In the genomic region with DNA sequence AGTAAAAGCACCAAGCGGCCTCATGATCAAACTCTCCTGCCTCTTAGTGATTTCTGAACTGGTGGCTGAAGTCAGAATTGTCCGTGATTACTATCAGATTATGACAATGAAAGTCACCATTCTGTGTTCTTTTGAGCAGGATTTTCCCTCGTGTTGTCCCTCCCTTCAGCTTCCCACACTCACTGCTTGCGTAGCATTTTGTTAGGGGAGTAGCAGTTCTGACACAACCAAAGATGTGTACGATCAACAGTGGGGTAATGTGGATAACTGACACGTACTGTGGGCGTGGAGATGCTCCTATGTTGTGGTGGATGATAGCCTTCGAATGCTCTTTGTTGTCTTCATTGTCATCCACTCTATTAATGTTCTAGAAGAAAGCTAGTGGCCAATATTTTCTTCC, we compare ENCODE assay signal across 20 cellular contexts.
DNase-seq lines count a peak whose midpoint lies in the region; ATAC-seq, FAIRE-seq and TF ChIP-seq lines count a peak whose summit lies in the region.
"Had no signal": no experiment of that assay in that cellular context is flagged by ENCODE, and none has a peak within 500 bp of the region (broad histone marks: within the 10 kb centered on the region; RNA-seq: fewer than 3 reads in every experiment).

No MANE protein-coding gene starts in this region.

- H3K27ac ChIP-seq in KOPT-K1 (ENCODE audit: low read depth, low read length, poor library complexity, severe bottlenecking), result peak overlapping the region; percentile 78
- no peak overlapping the region for H3K27ac ChIP-seq in neural progenitor cell
- peak overlapping the region in 1 of 2 donors; percentile 26 for H3K27ac ChIP-seq in small intestine (ENCODE audit: low read depth in 1 of 2, low read length in 1 of 2)
- H3K27ac ChIP-seq: A549; BLaER1 treated with 17β-estradiol and CSF1 and Interleukin-3, amounts not matched to agents 10 nM and 100 nM; brain microvascular endothelial cell; GM23248; HL-60 had no signal

- H3K36me3 ChIP-seq in KOPT-K1 (ENCODE audit: insufficient read depth, low read length) (no peaks in the 10 kb centered on the region), neural progenitor cell (no peaks in the 10 kb centered on the region), small intestine (ENCODE audit: control insufficient read depth in 2 of 2, insufficient read depth in 2 of 2, low read length in 2 of 2) (no peaks in the 10 kb centered on the region)
- H3K36me3 ChIP-seq: BLaER1 treated with 17β-estradiol and CSF1 and Interleukin-3, amounts not matched to agents 10 nM and 100 nM; brain microvascular endothelial cell had no signal

- H3K27me3 ChIP-seq in neural progenitor cell (no peaks in the 10 kb centered on the region), small intestine (ENCODE audit: control insufficient read depth in 2 of 2, insufficient read depth in 2 of 2, low read length in 2 of 2) (no peaks in the 10 kb centered on the region)
- H3K27me3 ChIP-seq: BLaER1 treated with 17β-estradiol and CSF1 and Interleukin-3, amounts not matched to agents 10 nM and 100 nM; brain microvascular endothelial cell had no signal

- no peak overlapping the region for H3K4me3 ChIP-seq in neural progenitor cell
- no peak overlapping the region for H3K4me3 ChIP-seq in small intestine (ENCODE audit: low read depth in 1 of 2, low read length in 2 of 2)
- H3K4me3 ChIP-seq: A549; BLaER1 treated with 17β-estradiol and CSF1 and Interleukin-3, amounts not matched to agents 10 nM and 100 nM; GM23248; skin epidermis had no signal

- H4K20me1 ChIP-seq in neural progenitor cell (ENCODE audit: low read depth), result no peaks in the 10 kb centered on the region

- TF ChIP-seq CTCF in neural progenitor cell (IDR thresholded peaks at IDR 0.05), result no peak

- H3K4me3 Mint-ChIP-seq in activated CD8-positive, alpha-beta memory T cell treated with anti-CD3 and anti-CD28 coated beads, Interleukin-2, amount 10 ng/mL, durations not matched to agents 7 days and 5 days, result peak overlapping the region; percentile 22
- no peak overlapping the region for H3K4me3 Mint-ChIP-seq in neural progenitor cell
- H3K4me3 Mint-ChIP-seq: stimulated activated naive B cell treated with anti-CD40 and anti-IgM and Interleukin-4, amounts not matched to agents 10 μg/mL and 1 μg/mL and 100 μg/mL, for 72 hours had no signal

- no peaks in the 10 kb centered on the region for H3F3A ChIP-seq in neural progenitor cell (ENCODE audit: low read depth)

- CTCF ChIA-PET in activated CD8-positive, alpha-beta memory T cell treated with anti-CD3 and anti-CD28 coated beads, Interleukin-2, amount 10 ng/mL, durations not matched to agents 7 days and 5 days (lab: Charles Lee), result interaction anchor here (1.2 to 2.3 kb wide), 5 partner anchors 26 to 187 kb away, joined by 3 to 12 read pairs (median 5); no protein-coding TSS in a partner anchor

- ATAC-seq in activated CD8-positive, alpha-beta memory T cell treated with anti-CD3 and anti-CD28 coated beads, Interleukin-2, amount 10 ng/mL, durations not matched to agents 7 days and 5 days, result no peak
- peak in 1 of 2 donors; percentile 15 for ATAC-seq in activated naive CD4-positive, alpha-beta T cell treated with anti-CD3 and anti-CD28 coated beads, Interleukin-2, amount 50 U/mL, for 72 hours
- no peak for ATAC-seq in GM21717 (IDR thresholded peaks at IDR 0.05; ENCODE audit: unreplicated experiment)
- ATAC-seq: A549; stimulated activated naive B cell treated with anti-CD40 and anti-IgM and Interleukin-4, amounts not matched to agents 10 μg/mL and 1 μg/mL and 100 μg/mL, for 72 hours had no signal

- peaks cover 95% of the 10 kb centered on the region for H3K4me1 Mint-ChIP-seq in activated CD8-positive, alpha-beta memory T cell treated with anti-CD3 and anti-CD28 coated beads, Interleukin-2, amount 10 ng/mL, durations not matched to agents 7 days and 5 days
- no peaks in the 10 kb centered on the region for H3K4me1 Mint-ChIP-seq in neural progenitor cell

- peak overlapping the region; percentile 96 for H3K27ac Mint-ChIP-seq in activated CD8-positive, alpha-beta memory T cell treated with anti-CD3 and anti-CD28 coated beads, Interleukin-2, amount 10 ng/mL, durations not matched to agents 7 days and 5 days
- H3K27ac Mint-ChIP-seq in activated naive CD4-positive, alpha-beta T cell treated with anti-CD3 and anti-CD28 coated beads, Interleukin-2, amount 50 U/mL, for 72 hours, result peak overlapping the region; percentile 78 to 92
- H3K27ac Mint-ChIP-seq in neural progenitor cell, result peak overlapping the region; percentile 58
- H3K27ac Mint-ChIP-seq: stimulated activated naive B cell treated with anti-CD40 and anti-IgM and Interleukin-4, amounts not matched to agents 10 μg/mL and 1 μg/mL and 100 μg/mL, for 72 hours had no signal

- H2AFZ ChIP-seq in neural progenitor cell (replicated peaks), result no peak overlapping the region
- H2AFZ ChIP-seq: GM23248 had no signal

- peaks cover 30% of the 10 kb centered on the region for H3K36me3 Mint-ChIP-seq in activated CD8-positive, alpha-beta memory T cell treated with anti-CD3 and anti-CD28 coated beads, Interleukin-2, amount 10 ng/mL, durations not matched to agents 7 days and 5 days
- peaks cover 4 to 25% of the 10 kb centered on the region in 2 donors for H3K36me3 Mint-ChIP-seq in activated naive CD4-positive, alpha-beta T cell treated with anti-CD3 and anti-CD28 coated beads, Interleukin-2, amount 50 U/mL, for 72 hours
- no peaks in the 10 kb centered on the region for H3K36me3 Mint-ChIP-seq in neural progenitor cell

- no peak for DNase-seq in activated CD8-positive, alpha-beta memory T cell treated with anti-CD3 and anti-CD28 coated beads, Interleukin-2, amount 10 ng/mL, durations not matched to agents 7 days and 5 days
- DNase-seq in activated CD8-positive, alpha-beta memory T cell treated with anti-CD3 and anti-CD28 coated beads, Interleukin-2, amount 50 U/mL, for 48 hours, result no peak
- DNase-seq in activated naive CD4-positive, alpha-beta T cell treated with anti-CD3 and anti-CD28 coated beads, Interleukin-2, amount 50 U/mL, for 72 hours (ENCODE audit: low spot score in 2 of 2), result no peak
- DNase-seq in neural progenitor cell (ENCODE audit: low spot score) (no peak), small intestine (no peak), ecto neural progenitor cell (ENCODE audit: low spot score) (no peak)
- DNase-seq: activated CD4-positive, CD25-positive, alpha-beta regulatory T cell treated with anti-CD3 and anti-CD28 coated beads, Interleukin-2, amount 50 U/mL, for 72 hours; activated gamma-delta T cell; brain microvascular endothelial cell; GM23248; NCI-H1930; NCI-H510A; stimulated activated naive B cell treated with anti-CD40 and anti-IgM and Interleukin-4, amounts not matched to agents 10 μg/mL and 1 μg/mL and 100 μg/mL, for 72 hours had no signal

- FAIRE-seq in small intestine (lab: Jason Lieb, UNC), result no peak
- FAIRE-seq: A549 had no signal

- no peaks in the 10 kb centered on the region for H3K9me3 Mint-ChIP-seq in activated CD8-positive, alpha-beta memory T cell treated with anti-CD3 and anti-CD28 coated beads, Interleukin-2, amount 10 ng/mL, durations not matched to agents 7 days and 5 days (ENCODE audit: low read depth)
- no peaks in the 10 kb centered on the region for H3K9me3 Mint-ChIP-seq in activated naive CD4-positive, alpha-beta T cell treated with anti-CD3 and anti-CD28 coated beads, Interleukin-2, amount 50 U/mL, for 72 hours
- no peaks in the 10 kb centered on the region for H3K9me3 Mint-ChIP-seq in neural progenitor cell
- H3K9me3 Mint-ChIP-seq: IgD-negative memory B cell; stimulated activated naive B cell treated with anti-CD40 and anti-IgM and Interleukin-4, amounts not matched to agents 10 μg/mL and 1 μg/mL and 100 μg/mL, for 72 hours had no signal

- no peaks in the 10 kb centered on the region for H3K27me3 Mint-ChIP-seq in activated CD8-positive, alpha-beta memory T cell treated with anti-CD3 and anti-CD28 coated beads, Interleukin-2, amount 10 ng/mL, durations not matched to agents 7 days and 5 days
- H3K27me3 Mint-ChIP-seq in neural progenitor cell (ENCODE audit: insufficient read depth, low read depth), result no peaks in the 10 kb centered on the region
- H3K27me3 Mint-ChIP-seq: IgD-negative memory B cell; stimulated activated naive B cell treated with anti-CD40 and anti-IgM and Interleukin-4, amounts not matched to agents 10 μg/mL and 1 μg/mL and 100 μg/mL, for 72 hours had no signal

- 79 to 84% (median 82%) methylated on average over 8 of the region's 8 CpGs for WGBS in small intestine, 3 donors

- no peak overlapping the region for H3K4me2 ChIP-seq in neural progenitor cell
- H3K4me2 ChIP-seq: A549; BLaER1 treated with 17β-estradiol and CSF1 and Interleukin-3, amounts not matched to agents 10 nM and 100 nM had no signal

- H3K4me1 ChIP-seq in neural progenitor cell (no peaks in the 10 kb centered on the region), small intestine (ENCODE audit: control insufficient read depth in 2 of 2, insufficient read depth in 1 of 2, low read depth in 1 of 2, low read length in 1 of 2) (peaks cover 0 to 3% of the 10 kb centered on the region in 2 donors)
- H3K4me1 ChIP-seq: A549 had no signal

- H3K9ac ChIP-seq in neural progenitor cell, result no peak overlapping the region
- H3K9ac ChIP-seq: BLaER1 treated with 17β-estradiol and CSF1 and Interleukin-3, amounts not matched to agents 10 nM and 100 nM; GM23248 had no signal

- no peaks in the 10 kb centered on the region for H3K9me3 ChIP-seq in KOPT-K1 (ENCODE audit: insufficient read depth, low read length, poor library complexity, severe bottlenecking)
- H3K9me3 ChIP-seq in neural progenitor cell (ENCODE audit: low read depth), result no peaks in the 10 kb centered on the region
- H3K9me3 ChIP-seq in small intestine (ENCODE audit: control insufficient read depth, low read depth), result no peaks in the 10 kb centered on the region
- H3K9me3 ChIP-seq: A549; BLaER1 treated with 17β-estradiol and CSF1 and Interleukin-3, amounts not matched to agents 10 nM and 100 nM had no signal

- no peaks in the 10 kb centered on the region for H3K79me2 ChIP-seq in neural progenitor cell (ENCODE audit: low read depth)
